Comparison of ENCODE assay signal across 8 cellular contexts in the genomic region with DNA sequence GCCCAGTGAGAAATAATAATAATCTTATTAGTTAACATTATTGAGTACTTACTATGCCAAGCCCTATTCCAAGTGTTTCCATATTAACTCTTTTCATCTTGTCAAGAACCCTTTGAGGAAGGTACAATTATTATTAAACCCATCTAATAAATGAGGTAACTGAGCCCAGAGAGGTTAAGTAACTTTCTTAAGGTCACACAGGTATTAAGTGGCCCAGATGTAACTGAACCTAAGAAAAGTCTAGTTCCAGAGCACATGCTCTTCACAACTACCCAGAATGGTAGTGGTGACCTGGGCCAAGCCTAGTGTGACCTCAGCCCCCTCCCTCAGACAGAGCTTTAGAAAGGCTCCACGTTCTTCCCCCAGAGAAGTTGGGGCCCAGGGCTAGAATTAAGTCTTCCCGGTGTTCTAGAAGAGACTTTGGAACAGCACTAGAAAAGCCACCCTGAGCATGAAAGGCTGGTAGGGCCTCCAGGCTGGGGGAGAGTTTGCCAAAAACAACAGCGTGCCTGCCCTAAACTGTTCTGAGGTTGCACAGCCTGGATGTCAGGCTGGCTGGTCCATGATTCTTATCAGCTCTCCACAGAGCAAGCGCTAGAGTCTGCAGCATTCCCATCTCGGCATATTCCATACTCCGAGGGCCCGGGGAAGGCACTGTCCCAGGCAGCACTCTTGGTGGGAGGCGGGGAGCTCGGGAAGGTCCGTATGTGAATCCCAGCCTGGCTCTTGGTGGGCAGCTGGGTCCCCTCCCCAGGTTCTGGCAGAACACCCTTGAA. TPM values are rescaled to one million over a fixed set of nuclear protein-coding genes. Genes with fewer than 3 reads are reported as not detected.
DNase-seq lines count a peak whose midpoint lies in the region; ATAC-seq and TF ChIP-seq lines count a peak whose summit lies in the region.

No MANE protein-coding gene starts in this region.

- POLR2A ChIA-PET in OCI-LY7 (lab: Charles Lee): interaction anchor here (0.7 to 1.1 kb wide), 4 partner anchors 10 to 22 kb away, joined by 3 read pairs; no protein-coding TSS in a partner anchor
- POLR2A ChIA-PET in HEK293T (lab: Yijun Ruan, JAX): interaction anchor here (1.0 to 2.4 kb wide), 4 partner anchors 8 to 23 kb away, joined by 3 to 11 read pairs (median 6); no protein-coding TSS in a partner anchor

- peak; percentile 76 for DNase-seq in EL
- DNase-seq in OCI-LY7 (ENCODE audit: low spot score): no peak
- peak; percentile 42 for DNase-seq in fibroblast of gingiva (ENCODE audit: low read depth)
- no peak for DNase-seq in sciatic nerve (ENCODE audit: low spot score)
- DNase-seq in HEK293T (ENCODE audit: extremely low spot score): no peak
- DNase-seq in NCI-H510A treated with DMSO at 0.1 percent for 48 hours (lab: John Stamatoyannopoulos, UW): no peak
- DNase-seq in Karpas-422: no peak
- no peak for DNase-seq in activated naive CD4-positive, alpha-beta T cell treated with Interleukin-2 at 50 U/mL for 16 hours

- no peak overlapping the region for H3K9ac ChIP-seq in Karpas-422 (ENCODE audit: low read length)

- H4K20me1 ChIP-seq in OCI-LY7 (ENCODE audit: insufficient read depth, low read length): no peaks in the 10 kb centered on the region
- no peaks in the 10 kb centered on the region for H4K20me1 ChIP-seq in Karpas-422 (ENCODE audit: insufficient read depth, low read depth, low read length)

- BruUV-seq in OCI-LY7 (replicated peaks; lab: Mats Ljungman, UMichigan): no TSS peak

- peak overlapping the region; percentile 38; the same call in 1 of the 2 replicates for H2AFZ ChIP-seq in OCI-LY7 (ENCODE audit: low read length)
- H2AFZ ChIP-seq in Karpas-422 (ENCODE audit: low read length): no peak overlapping the region

- no peak overlapping the region for H3K27ac ChIP-seq in OCI-LY7 (ENCODE audit: low read depth, low read length, poor library complexity, severe bottlenecking)
- H3K27ac ChIP-seq in Karpas-422 (ENCODE audit: low read length): no peak overlapping the region

- H3K79me2 ChIP-seq in OCI-LY7 (ENCODE audit: insufficient read depth, low read depth, low read length): no peaks in the 10 kb centered on the region
- H3K79me2 ChIP-seq in Karpas-422 (ENCODE audit: low read length): no peaks in the 10 kb centered on the region

- H3K4me3 ChIP-seq in OCI-LY7 (ENCODE audit: low read depth, low read length, poor library complexity, severe bottlenecking) (no peak overlapping the region), Karpas-422 (ENCODE audit: low read length) (no peak overlapping the region)

- ATAC-seq in sciatic nerve: peak; percentile 24

- peaks cover 41% of the 10 kb centered on the region for H3K4me1 ChIP-seq in OCI-LY7 (ENCODE audit: insufficient read depth, low read length, poor library complexity, severe bottlenecking)
- H3K4me1 ChIP-seq in Karpas-422 (ENCODE audit: low read length): peaks cover 4% of the 10 kb centered on the region; the same call in 1 of the 2 replicates

- H3K9me3 ChIP-seq in OCI-LY7 (ENCODE audit: low read length) (no peaks in the 10 kb centered on the region; the same call in 1 of the 2 replicates), Karpas-422 (ENCODE audit: low read length) (no peaks in the 10 kb centered on the region)

- H3K9me2 ChIP-seq in OCI-LY7 (ENCODE audit: insufficient read depth, low read length) (no peaks in the 10 kb centered on the region), Karpas-422 (replicated peaks; ENCODE audit: insufficient read depth, low read length) (no peaks in the 10 kb centered on the region)

- no peaks in the 10 kb centered on the region for H3K36me3 ChIP-seq in OCI-LY7 (ENCODE audit: insufficient read depth, low read length)
- no peaks in the 10 kb centered on the region for H3K36me3 ChIP-seq in Karpas-422 (ENCODE audit: insufficient read depth, low read length)

- no peak for TF ChIP-seq CTCF in OCI-LY7 (conservative IDR thresholded peaks at IDR 0.05; ENCODE audit: low read length)

- intact Hi-C loops in OCI-LY7 (cut with micrococcal nuclease; ENCODE audit: unreplicated experiment): no loop called here
- intact Hi-C loops in sciatic nerve (cut with DNase I): no loop called here

- H3K27me3 ChIP-seq in Karpas-422 (ENCODE audit: low read length): no peaks in the 10 kb centered on the region

- CTCF ChIA-PET in OCI-LY7 (lab: Charles Lee; ENCODE audit: unreplicated experiment) (no interaction called here), HEK293T (lab: Yijun Ruan, JAX) (no interaction called here)

- H3K4me2 ChIP-seq in OCI-LY7 (ENCODE audit: low read length): no peak overlapping the region
- H3K4me2 ChIP-seq in Karpas-422 (ENCODE audit: low read depth, low read length, poor library complexity, severe bottlenecking): no peak overlapping the region

TF ChIP-seq in HEK293T, 16 proteins besides CTCF, POLR2A, EP300 and RAD21:
- TF ChIP-seq L3MBTL2 (conservative IDR thresholded peaks at IDR 0.05) (no peak), FOXA1 (IDR thresholded peaks at IDR 0.05) (no peak), BHLHE40 (IDR thresholded peaks at IDR 0.05; ENCODE audit: borderline replicate concordance) (no peak), ARNT (IDR thresholded peaks at IDR 0.05) (no peak), TARDBP (IDR thresholded peaks at IDR 0.05) (no peak), ZNF384 (IDR thresholded peaks at IDR 0.05) (no peak), FOXM1 (IDR thresholded peaks at IDR 0.05; ENCODE audit: borderline replicate concordance) (no peak), ELF4 (IDR thresholded peaks at IDR 0.05) (no peak), SUZ12 (IDR thresholded peaks at IDR 0.05) (no peak), SP1 (IDR thresholded peaks at IDR 0.05) (no peak), FOXK2 (IDR thresholded peaks at IDR 0.05) (no peak)
- TF ChIP-seq, protein P1, sequence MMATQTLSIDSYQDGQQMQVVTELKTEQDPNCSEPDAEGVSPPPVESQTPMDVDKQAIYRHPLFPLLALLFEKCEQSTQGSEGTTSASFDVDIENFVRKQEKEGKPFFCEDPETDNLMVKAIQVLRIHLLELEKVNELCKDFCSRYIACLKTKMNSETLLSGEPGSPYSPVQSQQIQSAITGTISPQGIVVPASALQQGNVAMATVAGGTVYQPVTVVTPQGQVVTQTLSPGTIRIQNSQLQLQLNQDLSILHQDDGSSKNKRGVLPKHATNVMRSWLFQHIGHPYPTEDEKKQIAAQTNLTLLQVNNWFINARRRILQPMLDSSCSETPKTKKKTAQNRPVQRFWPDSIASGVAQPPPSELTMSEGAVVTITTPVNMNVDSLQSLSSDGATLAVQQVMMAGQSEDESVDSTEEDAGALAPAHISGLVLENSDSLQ (IDR thresholded peaks at IDR 0.05): no peak

RNA-seq across cellular contexts. Expression of a gene that starts 41.3 kb away (rescaled TPM):
- 38.8 and 44.2 TPM in 2 replicates for total RNA-seq in OCI-LY7 (2014; rRNA removed; shearing (Covaris generic))
- total RNA-seq in OCI-LY7 (2022) (118 and 145 TPM in 2 replicates), sciatic nerve (202 TPM)
- total RNA-seq in Karpas-422 (2014; rRNA removed; shearing (Covaris generic); ENCODE audit: low replicate concordance): 10.9 and 14.2 TPM in 2 replicates

RNA-seq across cellular contexts. Expression of a gene that starts 53.5 kb away (rescaled TPM):
- 42.9 and 51.3 TPM in 2 replicates for total RNA-seq in OCI-LY7 (2014; rRNA removed; shearing (Covaris generic))
- total RNA-seq in OCI-LY7 (2022): 27.5 and 31.7 TPM in 2 replicates
- total RNA-seq in sciatic nerve: 8.5 TPM
- 13.1 and 36.3 TPM in 2 replicates for total RNA-seq in Karpas-422 (2014; rRNA removed; shearing (Covaris generic); ENCODE audit: low replicate concordance)

Comparison
In these comparisons a context has a peak if more than half of its experiments do, and no peak if none do; other contexts are left out.
1. DNase-seq: peak in EL (single experiment) and fibroblast of gingiva (single experiment); none in OCI-LY7 (single experiment), sciatic nerve (single experiment), HEK293T (single experiment), NCI-H510A treated with DMSO at 0.1 percent for 48 hours (single experiment), Karpas-422 (single experiment) and activated naive CD4-positive, alpha-beta T cell treated with Interleukin-2 at 50 U/mL for 16 hours (single experiment).